In genomic region chr2:3424171-3424795, GRCh38 we compare ENCODE assay signal across 15 cellular contexts. TPM values are rescaled to one million over a fixed set of nuclear protein-coding genes. Genes with fewer than 3 reads are reported as not detected.
DNase-seq lines count a peak whose midpoint lies in the region; ATAC-seq, FAIRE-seq and TF ChIP-seq lines count a peak whose summit lies in the region.
"Had no signal": no experiment of that assay in that cellular context is flagged by ENCODE, and none has a peak within 500 bp of the region (broad histone marks: within the 10 kb centered on the region; RNA-seq: fewer than 3 reads in every experiment).

No MANE protein-coding gene starts in this region.

- BruUV-seq in HepG2 (replicated peaks; lab: Mats Ljungman, UMichigan) = no TSS peak

- CTCF ChIA-PET in activated CD8-positive, alpha-beta T cell treated with anti-CD3 and anti-CD28 coated beads for 36 hours (lab: Charles Lee) = interaction anchor here (0.6 to 5.6 kb wide), 26 partner anchors 9 to 241 kb away, joined by 3 to 34 read pairs (median 4); no protein-coding TSS in a partner anchor
- CTCF ChIA-PET in activated CD8-positive, alpha-beta T cell treated with anti-CD3 and anti-CD28 coated beads, Interleukin-2, amount 10 ng/mL, durations not matched to agents 7 days and 5 days (lab: Charles Lee) = interaction anchor here (0.7 to 3.4 kb wide), 16 partner anchors 10 to 228 kb away, joined by 3 to 27 read pairs (median 8); no protein-coding TSS in a partner anchor
- CTCF ChIA-PET in HepG2 (lab: Yijun Ruan, JAX; ENCODE audit: low intra/inter-chr PET ratio, low total read pairs) = interaction anchor here (0.7 to 2.0 kb wide), 3 partner anchors 38 to 227 kb away, joined by 3 to 9 read pairs (median 8); no protein-coding TSS in a partner anchor

- H3K9me3 Mint-ChIP-seq in activated CD8-positive, alpha-beta T cell treated with anti-CD3 and anti-CD28 coated beads for 36 hours = no peaks in the 10 kb centered on the region
- H3K9me3 Mint-ChIP-seq in activated CD8-positive, alpha-beta T cell treated with anti-CD3 and anti-CD28 coated beads, Interleukin-2, amount 10 ng/mL, durations not matched to agents 7 days and 5 days (ENCODE audit: insufficient read depth) = no peaks in the 10 kb centered on the region
- H3K9me3 Mint-ChIP-seq: activated naive CD4-positive, alpha-beta T cell treated with anti-CD3 and anti-CD28 coated beads, Interleukin-2, amount 50 U/mL, for 72 hours; activated T-cell treated with anti-CD3 and anti-CD28 coated beads, Interleukin-2, amount 50 U/mL, for 72 hours had no signal

- H3K9me3 ChIP-seq in T-helper 17 cell (ENCODE audit: control insufficient read depth, low read length, poor library complexity, severe bottlenecking) (no peaks in the 10 kb centered on the region), HepG2 (ENCODE audit: low read length) (no peaks in the 10 kb centered on the region), breast epithelium (no peaks in the 10 kb centered on the region)
- H3K9me3 ChIP-seq: ascending aorta, neutrophil had no signal

- H3K27me3 Mint-ChIP-seq in activated CD8-positive, alpha-beta T cell treated with anti-CD3 and anti-CD28 coated beads for 36 hours = no peaks in the 10 kb centered on the region
- no peaks in the 10 kb centered on the region for H3K27me3 Mint-ChIP-seq in activated CD8-positive, alpha-beta T cell treated with anti-CD3 and anti-CD28 coated beads, Interleukin-2, amount 10 ng/mL, durations not matched to agents 7 days and 5 days (ENCODE audit: low read depth)
- no peaks in the 10 kb centered on the region for H3K27me3 Mint-ChIP-seq in T-helper 17 cell

- no peak for FAIRE-seq in HepG2 (lab: Jason Lieb, UNC)
- FAIRE-seq in GM12891 (lab: Jason Lieb, UNC) = no peak
- FAIRE-seq: TTC549 had no signal

- no peak for DNase-seq in activated CD8-positive, alpha-beta T cell treated with anti-CD3 and anti-CD28 coated beads for 36 hours
- no peak for DNase-seq in activated CD8-positive, alpha-beta T cell treated with anti-CD3 and anti-CD28 coated beads, Interleukin-2, amount 10 ng/mL, durations not matched to agents 7 days and 5 days
- DNase-seq in T-helper 17 cell (no peak), HepG2 (ENCODE audit: low spot score) (no peak), HuH-7.5 (ENCODE audit: low spot score) (no peak), GM12891 (ENCODE audit: insufficient read length, low spot score) (no peak), SHP77 treated with DMSO at 0.1 percent for 48 hours (lab: John Stamatoyannopoulos, UW) (no peak), breast epithelium (ENCODE audit: low spot score in 2 of 2) (no peak)
- DNase-seq: cerebellar nuclear complex had no signal

- H3K4me3 ChIP-seq in HepG2 (replicated peaks in 1 of 3; ENCODE audit: insufficient read depth in 1 of 3, low read depth in 2 of 3, low read length in 3 of 3) (no peak overlapping the region), breast epithelium (no peak overlapping the region)
- H3K4me3 ChIP-seq: ascending aorta had no signal

- H3K27me3 ChIP-seq in HepG2 (ENCODE audit: control insufficient read depth in 1 of 2, insufficient read depth in 2 of 2, low read length in 2 of 2) (no peaks in the 10 kb centered on the region), breast epithelium (no peaks in the 10 kb centered on the region)
- H3K27me3 ChIP-seq: ascending aorta, neutrophil had no signal

- TF ChIP-seq CTCF in activated CD8-positive, alpha-beta T cell treated with anti-CD3 and anti-CD28 coated beads for 36 hours (IDR thresholded peaks at IDR 0.05) = peak; percentile 86
- no peak for TF ChIP-seq CTCF in HepG2 (CRISPR knock-in tag; IDR thresholded peaks at IDR 0.05)
- TF ChIP-seq CTCF in breast epithelium (IDR thresholded peaks at IDR 0.05) = no peak

- no peak overlapping the region for H3K4me2 ChIP-seq in HepG2 (ENCODE audit: low read depth, low read length)

- H3K36me3 ChIP-seq in HepG2 (replicated peaks in 1 of 2; ENCODE audit: control insufficient read depth in 1 of 2, insufficient read depth in 2 of 2, low read length in 2 of 2) (peaks cover 39 to 80% of the 10 kb centered on the region in 2 experiments), breast epithelium (no peaks in the 10 kb centered on the region)

- POLR2A ChIA-PET in activated CD8-positive, alpha-beta T cell treated with anti-CD3 and anti-CD28 coated beads for 36 hours (lab: Charles Lee) = interaction anchor here (1.2 kb wide), 1 partner anchor 10 kb away, joined by 4 read pairs; no protein-coding TSS in a partner anchor
- POLR2A ChIA-PET in activated CD8-positive, alpha-beta T cell treated with anti-CD3 and anti-CD28 coated beads, Interleukin-2, amount 10 ng/mL, durations not matched to agents 7 days and 5 days (lab: Charles Lee) = no interaction called here
- POLR2A ChIA-PET in HepG2 (lab: Yijun Ruan, JAX) = interaction anchor here (1.1 to 2.6 kb wide), 6 partner anchors 44 to 134 kb away, joined by 6 to 16 read pairs (median 6); partner anchors contain the start of genes EIPR1, RNASEH1 and TRAPPC12

- no peaks in the 10 kb centered on the region for H3K79me2 ChIP-seq in HepG2 (ENCODE audit: insufficient read depth, low read length)

- no peak overlapping the region for H3K4me3 Mint-ChIP-seq in activated CD8-positive, alpha-beta T cell treated with anti-CD3 and anti-CD28 coated beads for 36 hours
- no peak overlapping the region for H3K4me3 Mint-ChIP-seq in activated CD8-positive, alpha-beta T cell treated with anti-CD3 and anti-CD28 coated beads, Interleukin-2, amount 10 ng/mL, durations not matched to agents 7 days and 5 days
- H3K4me3 Mint-ChIP-seq in T-helper 17 cell = peak overlapping the region; percentile 67
- H3K4me3 Mint-ChIP-seq: activated T-cell treated with anti-CD3 and anti-CD28 coated beads, Interleukin-2, amount 50 U/mL, for 72 hours had no signal

- no peak for TF ChIP-seq EP300 in HepG2 (IDR thresholded peaks at IDR 0.05; ENCODE audit: low read depth in 2 of 2, low read length in 2 of 2)
- no peak for TF ChIP-seq EP300 in HepG2 (CRISPR knock-in tag; IDR thresholded peaks at IDR 0.05; ENCODE audit: borderline replicate concordance)

- no peak overlapping the region for H3K9ac ChIP-seq in HepG2 (ENCODE audit: insufficient read depth, low read depth, low read length)

- peaks cover 29% of the 10 kb centered on the region for H3K36me3 Mint-ChIP-seq in activated CD8-positive, alpha-beta T cell treated with anti-CD3 and anti-CD28 coated beads for 36 hours (ENCODE audit: low read depth)
- peaks cover 23% of the 10 kb centered on the region for H3K36me3 Mint-ChIP-seq in activated CD8-positive, alpha-beta T cell treated with anti-CD3 and anti-CD28 coated beads, Interleukin-2, amount 10 ng/mL, durations not matched to agents 7 days and 5 days (ENCODE audit: low read depth)
- H3K36me3 Mint-ChIP-seq in T-helper 17 cell (ENCODE audit: low read depth) = peaks cover 7% of the 10 kb centered on the region

- H3K4me1 ChIP-seq in HepG2 (ENCODE audit: insufficient read depth, low read length) (peaks cover 16% of the 10 kb centered on the region), breast epithelium (no peaks in the 10 kb centered on the region)
- H3K4me1 ChIP-seq: ascending aorta had no signal

- no peaks in the 10 kb centered on the region for H4K20me1 ChIP-seq in HepG2 (ENCODE audit: insufficient read depth, low read length)

- intact Hi-C loops in activated CD8-positive, alpha-beta T cell treated with anti-CD3 and anti-CD28 coated beads for 36 hours (cut with micrococcal nuclease) = loop anchor here (10.0 kb wide), 1 partner anchor 231 kb away; the partner anchor contains the start of gene ALLC
- intact Hi-C loops in HepG2 (cut with micrococcal nuclease; ENCODE audit: unreplicated experiment) (loop anchor here (1.0 kb wide), 3 partner anchors 38 to 227 kb away; no protein-coding TSS in a partner anchor), breast epithelium (cut with DNase I; ENCODE audit: low total_unique reads) (no loop called here)

- H3K27ac Mint-ChIP-seq in activated CD8-positive, alpha-beta T cell treated with anti-CD3 and anti-CD28 coated beads for 36 hours = no peak overlapping the region
- H3K27ac Mint-ChIP-seq in activated CD8-positive, alpha-beta T cell treated with anti-CD3 and anti-CD28 coated beads, Interleukin-2, amount 10 ng/mL, durations not matched to agents 7 days and 5 days = no peak overlapping the region
- H3K27ac Mint-ChIP-seq in T-helper 17 cell = peak overlapping the region; percentile 90
- H3K27ac Mint-ChIP-seq: activated naive CD4-positive, alpha-beta T cell treated with anti-CD3 and anti-CD28 coated beads, Interleukin-2, amount 50 U/mL, for 72 hours; activated T-cell treated with anti-CD3 and anti-CD28 coated beads, Interleukin-2, amount 50 U/mL, for 72 hours had no signal

- peaks cover 7% of the 10 kb centered on the region for H3K4me1 Mint-ChIP-seq in activated CD8-positive, alpha-beta T cell treated with anti-CD3 and anti-CD28 coated beads for 36 hours (ENCODE audit: low read depth)
- peaks cover 3% of the 10 kb centered on the region for H3K4me1 Mint-ChIP-seq in activated CD8-positive, alpha-beta T cell treated with anti-CD3 and anti-CD28 coated beads, Interleukin-2, amount 10 ng/mL, durations not matched to agents 7 days and 5 days (ENCODE audit: low read depth)
- peaks cover 11% of the 10 kb centered on the region for H3K4me1 Mint-ChIP-seq in T-helper 17 cell

- ATAC-seq in activated CD8-positive, alpha-beta T cell treated with anti-CD3 and anti-CD28 coated beads for 36 hours = no peak
- no peak for ATAC-seq in activated CD8-positive, alpha-beta T cell treated with anti-CD3 and anti-CD28 coated beads, Interleukin-2, amount 10 ng/mL, durations not matched to agents 7 days and 5 days
- ATAC-seq in T-helper 17 cell (no peak), HepG2 (no peak; the same call in 2 of the 3 replicates)
- ATAC-seq: stimulated activated naive CD8-positive, alpha-beta T cell treated with anti-CD3 and anti-CD28 coated beads, Interleukin-15, Interleukin-2, amounts not matched to agents 100 U/mL and 50 U/mL, for 24 hours had no signal

- in situ Hi-C loops in HepG2 (cut with HindIII; ENCODE audit: extremely low pct_ligation_motif_present, low pct_unique_long_range_greater_than_20kb) = no loop called here

- no peak for TF ChIP-seq POLR2A in HepG2 (IDR thresholded peaks at IDR 0.05; ENCODE audit: insufficient read depth in 1 of 2, low read depth in 2 of 2, low read length in 2 of 2)
- TF ChIP-seq POLR2A in GM12891 (IDR thresholded peaks at IDR 0.05; ENCODE audit: low read depth, low read length) = no peak
- no peak for TF ChIP-seq POLR2A in breast epithelium (IDR thresholded peaks at IDR 0.05)

- no peak for TF ChIP-seq RAD21 in HepG2 (CRISPR knock-in tag; IDR thresholded peaks at IDR 0.05)

- no peak overlapping the region for H2AFZ ChIP-seq in HepG2 (ENCODE audit: low read length)

- H3K27ac ChIP-seq in HepG2 (ENCODE audit: extremely low read length, insufficient read depth, low read length) (no peak overlapping the region), breast epithelium (no peak overlapping the region)
- H3K27ac ChIP-seq: ascending aorta, neutrophil had no signal

- WGBS in HepG2 (ENCODE audit: low lambda C conversion rate) = 92% methylated on average over 9 of the region's 9 CpGs

RNA-seq across cellular contexts. Expression of gene TRAPPC12, which starts 44.8 kb away (rescaled TPM):
- total RNA-seq in activated CD8-positive, alpha-beta T cell treated with anti-CD3 and anti-CD28 coated beads for 36 hours = 10 to 100 TPM; 52.9 to 65.3 TPM
- 10 to 100 TPM; 86.2 to 88.4 TPM for total RNA-seq in activated CD8-positive, alpha-beta T cell treated with anti-CD3 and anti-CD28 coated beads, Interleukin-2, amount 10 ng/mL, durations not matched to agents 7 days and 5 days
- total RNA-seq in T-helper 17 cell = 10 to 100 TPM; 66.5 to 80.4 TPM
- total RNA-seq in HepG2 (2016; rRNA removed; fragmentation: Illumina TruSeq; extraction: Trizol) = 39.0 and 46.4 TPM in 2 replicates
- total RNA-seq in HepG2 (2016; cell fraction: cytosol; rRNA removed; fragmentation: Illumina TruSeq; extraction: Trizol; ENCODE audit: low read depth) = 16.2 and 17.3 TPM in 2 replicates
- 36.3 and 42.6 TPM in 2 replicates for total RNA-seq in HepG2 (2016; cell fraction: insoluble cytoplasmic fraction; rRNA removed; fragmentation: Illumina TruSeq; extraction: Trizol)
- 24.2 and 25.4 TPM in 2 replicates for total RNA-seq in HepG2 (2016; cell fraction: membrane; rRNA removed; fragmentation: Illumina TruSeq; extraction: Trizol)
- 55.4 and 61.3 TPM in 2 replicates for total RNA-seq in HepG2 (2016; cell fraction: nucleus; rRNA removed; fragmentation: Illumina TruSeq; extraction: Trizol)
- 97.7 and 137 TPM in 2 replicates for polyA plus RNA-seq in HepG2 (2011; rRNA removed)
- polyA plus RNA-seq in HepG2 (2011; cell fraction: cytosol; rRNA removed) = 36.5 and 40.1 TPM in 2 replicates
- polyA plus RNA-seq in HepG2 (2011; cell fraction: nucleus; rRNA removed) = 305 and 380 TPM in 2 replicates
- polyA plus RNA-seq in HepG2 (2012) = 58.1 and 63.4 TPM in 2 replicates
- polyA plus RNA-seq in HepG2 (2016; cell fraction: cytosol; fragmentation: Illumina TruSeq; extraction: Trizol; ENCODE audit: low read depth) = 7.8 and 8.6 TPM in 2 replicates
- polyA plus RNA-seq in HepG2 (2016; cell fraction: insoluble cytoplasmic fraction; fragmentation: Illumina TruSeq; extraction: Trizol; ENCODE audit: low read depth) = 31.5 and 45.0 TPM in 2 replicates
- 10.3 and 11.5 TPM in 2 replicates for polyA plus RNA-seq in HepG2 (2016; cell fraction: membrane; fragmentation: Illumina TruSeq; extraction: Trizol; ENCODE audit: low read depth)
- polyA plus RNA-seq in HepG2 (2016; cell fraction: nucleus; fragmentation: Illumina TruSeq; extraction: Trizol; ENCODE audit: insufficient read depth, low read depth) = 95.8 and 113 TPM in 2 replicates
- 73.3 and 119 TPM in 2 replicates for polyA minus RNA-seq in HepG2 (2011; rRNA and poly(A)+ RNA removed; ENCODE audit: low replicate concordance)
- polyA minus RNA-seq in HepG2 (2011; cell fraction: cytosol; rRNA and poly(A)+ RNA removed) = 30.0 and 39.8 TPM in 2 replicates
- polyA minus RNA-seq in HepG2 (2011; cell fraction: nucleus; rRNA and poly(A)+ RNA removed) = 181 and 183 TPM in 2 replicates
- 54.6 TPM for polyA plus RNA-seq in GM12891 (2012; ENCODE audit: low read depth, missing spikeins)
- total RNA-seq in breast epithelium = 10 to 100 TPM; 52.5 to 89.6 (median 69.2) TPM

RNA-seq across cellular contexts. Expression of gene EIPR1, which starts 46.7 kb away (rescaled TPM):
- 10 to 100 TPM; 38.4 to 39.1 TPM for total RNA-seq in activated CD8-positive, alpha-beta T cell treated with anti-CD3 and anti-CD28 coated beads for 36 hours
- 10 to 100 TPM; 38.9 to 41.4 TPM for total RNA-seq in activated CD8-positive, alpha-beta T cell treated with anti-CD3 and anti-CD28 coated beads, Interleukin-2, amount 10 ng/mL, durations not matched to agents 7 days and 5 days
- total RNA-seq in T-helper 17 cell = 10 to 100 TPM; 25.1 to 28.5 TPM
- 70.0 and 92.3 TPM in 2 replicates for total RNA-seq in HepG2 (2016; rRNA removed; fragmentation: Illumina TruSeq; extraction: Trizol)
- 45.6 and 52.4 TPM in 2 replicates for total RNA-seq in HepG2 (2016; cell fraction: cytosol; rRNA removed; fragmentation: Illumina TruSeq; extraction: Trizol; ENCODE audit: low read depth)
- total RNA-seq in HepG2 (2016; cell fraction: insoluble cytoplasmic fraction; rRNA removed; fragmentation: Illumina TruSeq; extraction: Trizol) = 72.0 and 92.4 TPM in 2 replicates
- total RNA-seq in HepG2 (2016; cell fraction: membrane; rRNA removed; fragmentation: Illumina TruSeq; extraction: Trizol) = 79.5 and 92.1 TPM in 2 replicates
- total RNA-seq in HepG2 (2016; cell fraction: nucleus; rRNA removed; fragmentation: Illumina TruSeq; extraction: Trizol) = 36.2 and 44.8 TPM in 2 replicates
- 84.5 and 96.3 TPM in 2 replicates for polyA plus RNA-seq in HepG2 (2011; rRNA removed)
- 91.9 and 111 TPM in 2 replicates for polyA plus RNA-seq in HepG2 (2011; cell fraction: cytosol; rRNA removed)
- 54.6 and 61.7 TPM in 2 replicates for polyA plus RNA-seq in HepG2 (2011; cell fraction: nucleus; rRNA removed)
- polyA plus RNA-seq in HepG2 (2012) = 34.2 and 39.9 TPM in 2 replicates
- polyA plus RNA-seq in HepG2 (2016; cell fraction: cytosol; fragmentation: Illumina TruSeq; extraction: Trizol; ENCODE audit: low read depth) = 47.2 and 54.0 TPM in 2 replicates
- 80.5 and 83.1 TPM in 2 replicates for polyA plus RNA-seq in HepG2 (2016; cell fraction: insoluble cytoplasmic fraction; fragmentation: Illumina TruSeq; extraction: Trizol; ENCODE audit: low read depth)
- 53.9 and 69.3 TPM in 2 replicates for polyA plus RNA-seq in HepG2 (2016; cell fraction: membrane; fragmentation: Illumina TruSeq; extraction: Trizol; ENCODE audit: low read depth)
- polyA plus RNA-seq in HepG2 (2016; cell fraction: nucleus; fragmentation: Illumina TruSeq; extraction: Trizol; ENCODE audit: insufficient read depth, low read depth) = 49.2 and 51.5 TPM in 2 replicates
- 65.1 and 87.1 TPM in 2 replicates for polyA minus RNA-seq in HepG2 (2011; rRNA and poly(A)+ RNA removed; ENCODE audit: low replicate concordance)
- polyA minus RNA-seq in HepG2 (2011; cell fraction: cytosol; rRNA and poly(A)+ RNA removed) = 27.9 and 34.1 TPM in 2 replicates
- polyA minus RNA-seq in HepG2 (2011; cell fraction: nucleus; rRNA and poly(A)+ RNA removed) = 48.4 and 54.1 TPM in 2 replicates
- 33.3 TPM for polyA plus RNA-seq in GM12891 (2012; ENCODE audit: low read depth, missing spikeins)
- 10 to 100 TPM; 12.8 to 31.0 (median 23.3) TPM for total RNA-seq in breast epithelium
